ENCODE assay signal across 1 cellular context in genomic region chr1:211829343-211830054, GRCh38.
A peak's percentile ranks its signal among the peaks of the same experiment; 100 is the strongest.
TF ChIP-seq lines count a peak whose summit lies in the region.

No MANE protein-coding gene starts in this region.

TF ChIP-seq in K562, 482 proteins besides CTCF, POLR2A, EP300 and RAD21 (continued from another document):
- no peak for TF ChIP-seq MGA (IDR thresholded peaks at IDR 0.05)
- TF ChIP-seq DPF2 (IDR thresholded peaks at IDR 0.05), result peak; percentile 44
- TF ChIP-seq ZNF232 (CRISPR knock-in tag; IDR thresholded peaks at IDR 0.05), result peak; percentile 73; the same call in 1 of the 2 replicates
- TF ChIP-seq CEBPB (tag; IDR thresholded peaks at IDR 0.05), result peak; percentile 97
- TF ChIP-seq NFIC (IDR thresholded peaks at IDR 0.05), result no peak
- no peak for TF ChIP-seq ILK (tag; IDR thresholded peaks at IDR 0.05; ENCODE audit: borderline replicate concordance, low read depth)
- TF ChIP-seq ESRRA (IDR thresholded peaks at IDR 0.05; ENCODE audit: borderline replicate concordance, low read depth), result peak; percentile 53; the same call in 1 of the 2 replicates
